21 cellular contexts compared by ENCODE assay signal in genomic region chr5:177142778-177143177, GRCh38.
"Had no signal": no experiment of that assay in that cellular context is flagged by ENCODE, and none has a peak within 500 bp of the region (broad histone marks: within the 10 kb centered on the region; RNA-seq: fewer than 3 reads in every experiment).

No MANE protein-coding gene starts in this region.

- H3K27me3 ChIP-seq: dorsolateral prefrontal cortex, tibial artery had no signal

- H3K9me3 Mint-ChIP-seq: activated CD4-positive, alpha-beta T cell treated with anti-CD3 and anti-CD28 coated beads, Interleukin-2, amount 10 ng/mL, durations not matched to agents 24 days and 14 days; activated CD8-positive, alpha-beta T cell treated with anti-CD3 and anti-CD28 coated beads for 36 hours; activated naive CD4-positive, alpha-beta T cell treated with anti-CD3 and anti-CD28 coated beads, Interleukin-2, amount 50 U/mL, for 24 hours; WTC11 had no signal

- H3K4me1 ChIP-seq: parathyroid adenoma had no signal

- H3K27ac Mint-ChIP-seq: activated CD4-positive, alpha-beta T cell treated with anti-CD3 and anti-CD28 coated beads, Interleukin-2, amount 10 ng/mL, durations not matched to agents 24 days and 14 days; activated CD8-positive, alpha-beta T cell treated with anti-CD3 and anti-CD28 coated beads for 36 hours; activated naive CD4-positive, alpha-beta T cell treated with anti-CD3 and anti-CD28 coated beads, Interleukin-2, amount 50 U/mL, for 24 hours had no signal

- H3K9ac ChIP-seq: parathyroid adenoma had no signal

- H3K4me3 ChIP-seq: dorsolateral prefrontal cortex, SK-N-MC, tibial artery had no signal

- H3K27me3 Mint-ChIP-seq: activated CD4-positive, alpha-beta T cell treated with anti-CD3 and anti-CD28 coated beads, Interleukin-2, amount 10 ng/mL, durations not matched to agents 24 days and 14 days; activated CD8-positive, alpha-beta T cell treated with anti-CD3 and anti-CD28 coated beads for 36 hours; activated naive CD4-positive, alpha-beta T cell treated with anti-CD3 and anti-CD28 coated beads, Interleukin-2, amount 50 U/mL, for 24 hours had no signal

- ATAC-seq: activated CD8-positive, alpha-beta T cell treated with anti-CD3 and anti-CD28 coated beads for 36 hours; left lobe of liver; stimulated activated naive CD8-positive, alpha-beta T cell treated with anti-CD3 and anti-CD28 coated beads, Interleukin-15, Interleukin-2, amounts not matched to agents 100 U/mL and 50 U/mL, for 24 hours; WTC11 had no signal

- H3K27ac ChIP-seq: parathyroid adenoma, SK-N-MC, tibial artery had no signal

- FAIRE-seq: keratinocyte, urothelium cell line had no signal

- H3K4me3 Mint-ChIP-seq: activated CD4-positive, alpha-beta T cell treated with anti-CD3 and anti-CD28 coated beads, Interleukin-2, amount 10 ng/mL, durations not matched to agents 24 days and 14 days; activated CD8-positive, alpha-beta T cell treated with anti-CD3 and anti-CD28 coated beads for 36 hours; activated naive CD4-positive, alpha-beta T cell treated with anti-CD3 and anti-CD28 coated beads, Interleukin-2, amount 50 U/mL, for 24 hours; WTC11 had no signal

- H3K9me3 ChIP-seq: tibial artery had no signal

- H2AFZ ChIP-seq: parathyroid adenoma had no signal

- DNase-seq: activated CD4-positive, alpha-beta T cell treated with anti-CD3 and anti-CD28 coated beads, Interleukin-2, amount 10 ng/mL, durations not matched to agents 24 days and 14 days; activated CD8-positive, alpha-beta T cell treated with anti-CD3 and anti-CD28 coated beads for 36 hours; activated effector memory CD4-positive, alpha-beta T cell treated with anti-CD3 and anti-CD28 coated beads, Interleukin-2, amount 50 U/mL, for 16 hours; activated T-cell treated with anti-CD3 and anti-CD28 coated beads, Interleukin-2, amount 50 U/mL, for 1 hour; erythroblast; foreskin melanocyte; hypothalamus; mammary epithelial cell; stimulated activated CD4-positive, alpha-beta T cell treated with anti-CD3 and anti-CD28 coated beads, Interleukin-1b, Interleukin-23, amount 100 ng/mL, for 48 hours; stimulated activated CD8-positive, alpha-beta memory T cell treated with anti-CD3 and anti-CD28 coated beads, Interleukin-4, amount 100 ng/mL, for 48 hours; stimulated activated naive CD8-positive, alpha-beta T cell treated with anti-CD3 and anti-CD28 coated beads, Interleukin-15, Interleukin-2, amounts not matched to agents 100 U/mL and 50 U/mL, for 24 hours; substantia nigra; tibial artery had no signal
